ENCODE assay signal across 23 cellular contexts in genomic region chr2:130949954-130950353, GRCh38.
"Had no signal": no experiment of that assay in that cellular context is flagged by ENCODE, and none has a peak within 500 bp of the region (broad histone marks: within the 10 kb centered on the region; RNA-seq: fewer than 3 reads in every experiment).

No MANE protein-coding gene starts in this region.

- H3K27ac ChIP-seq: cardiac muscle cell, coronary artery, dorsolateral prefrontal cortex, right atrium auricular region, stomach, thyroid gland, upper lobe of right lung had no signal

- ATAC-seq: activated CD4-positive, alpha-beta T cell treated with anti-CD3 and anti-CD28 coated beads for 36 hours; activated T-cell treated with anti-CD3 and anti-CD28 coated beads, Interleukin-2, amount 50 U/mL, for 72 hours; naive thymus-derived CD4-positive, alpha-beta T cell; stimulated activated naive B cell treated with anti-CD40 and anti-IgM and Interleukin-4, amounts not matched to agents 10 μg/mL and 1 μg/mL and 100 μg/mL, for 72 hours; upper lobe of right lung had no signal

- H3K27me3 ChIP-seq: cardiac muscle cell, right atrium auricular region, stomach, thyroid gland had no signal

- H3K4me1 ChIP-seq: right atrium auricular region, stomach, thyroid gland, upper lobe of right lung had no signal

- DNase-seq: activated B cell treated with CpG ODN at 0.5 μM for 24 hours; activated CD4-positive, alpha-beta T cell treated with anti-CD3 and anti-CD28 coated beads for 36 hours; activated CD4-positive, alpha-beta T cell treated with anti-CD3 and anti-CD28 coated beads, Interleukin-2, amount 50 U/mL, for 4 hours; activated naive CD4-positive, alpha-beta T cell treated with Interleukin-2 at 50 U/mL for 16 hours; activated T-cell treated with anti-CD3 and anti-CD28 coated beads for 4 hours; activated T-cell treated with anti-CD3 and anti-CD28 coated beads, Interleukin-2, amount 50 U/mL, for 72 hours; anterior cingulate cortex; dorsolateral prefrontal cortex; effector memory CD4-positive, alpha-beta T cell; hippocampal formation; immature natural killer cell; midbrain; naive thymus-derived CD4-positive, alpha-beta T cell; occipital lobe; stimulated activated CD4-positive, alpha-beta T cell treated with anti-CD3 and anti-CD28 coated beads, Interleukin-15, amount 100 ng/mL, for 24 hours; stimulated activated CD4-positive, alpha-beta T cell treated with anti-CD3 and anti-CD28 coated beads, Interleukin-2, amount 100 ng/mL, for 24 hours; stimulated activated naive B cell treated with anti-CD40 and anti-IgM and Interleukin-4, amounts not matched to agents 10 μg/mL and 1 μg/mL and 100 μg/mL, for 72 hours; stomach; thyroid gland; upper lobe of right lung had no signal

- H3K36me3 ChIP-seq: cardiac muscle cell, right atrium auricular region, stomach, thyroid gland, upper lobe of right lung had no signal

- H3K9me3 ChIP-seq: thyroid gland had no signal

- H3K4me3 ChIP-seq: cardiac muscle cell, coronary artery, dorsolateral prefrontal cortex, right atrium auricular region, stomach, thyroid gland, upper lobe of right lung had no signal
